In the genomic region with DNA sequence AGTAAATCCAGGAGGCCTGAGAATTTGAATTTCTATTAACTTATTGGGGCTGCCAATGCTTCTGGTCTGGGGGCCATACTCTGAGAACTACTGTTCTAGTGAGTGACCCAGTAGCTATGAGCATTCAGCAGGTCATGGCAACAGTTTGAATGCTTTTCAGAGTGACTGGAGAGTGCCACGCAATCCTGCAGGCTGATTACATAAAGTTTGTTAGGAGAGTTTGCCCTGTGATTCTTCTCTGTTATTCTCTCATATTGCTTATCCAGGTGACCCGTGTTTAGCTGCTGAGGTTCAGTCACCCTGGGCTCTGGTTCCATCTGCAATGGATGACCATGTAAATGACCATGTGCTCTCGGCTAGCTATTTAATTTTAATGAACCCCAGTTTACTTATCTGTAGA, we compare ENCODE assay signal across 18 cellular contexts. TPM values are rescaled to one million over a fixed set of nuclear protein-coding genes. Genes with fewer than 3 reads are reported as not detected.
A peak's percentile ranks its signal among the peaks of the same experiment; 100 is the strongest.
DNase-seq lines count a peak whose midpoint lies in the region; ATAC-seq and TF ChIP-seq lines count a peak whose summit lies in the region.
"Had no signal": no experiment of that assay in that cellular context is flagged by ENCODE, and none has a peak within 500 bp of the region (broad histone marks: within the 10 kb centered on the region; RNA-seq: fewer than 3 reads in every experiment).

No MANE protein-coding gene starts in this region.

- H3K4me1 ChIP-seq in Karpas-422 (ENCODE audit: low read length) (no peaks in the 10 kb centered on the region), right lobe of liver (peaks cover 0 to 14% (median 3%) of the 10 kb centered on the region in 4 donors)
- H3K4me1 ChIP-seq: BLaER1, Caco-2 had no signal

- DNase-seq in activated CD4-positive, alpha-beta T cell treated with anti-CD3 and anti-CD28 coated beads, Interleukin-2, amount 10 ng/mL, durations not matched to agents 24 days and 14 days, result peak; percentile 20
- no peak for DNase-seq in activated CD4-positive, alpha-beta T cell treated with anti-CD3 and anti-CD28 coated beads, Interleukin-2, amount 10 ng/mL, durations not matched to agents 7 days and 5 days
- DNase-seq in Karpas-422 (no peak), right lobe of liver (peak in 1 of 3 donors; percentile 60), NCI-H510A (lab: John Stamatoyannopoulos, UW) (no peak), NCI-H1417 treated with DMSO at 0.1 percent for 48 hours (lab: John Stamatoyannopoulos, UW) (no peak)
- DNase-seq: Caco-2; CD4-positive, CD25-positive, alpha-beta regulatory T cell; CD8-positive, alpha-beta T cell; DMS153; DND-41; GOT3; HFFc6 had no signal

- no peak overlapping the region for H3K4me3 Mint-ChIP-seq in activated CD4-positive, alpha-beta T cell treated with anti-CD3 and anti-CD28 coated beads, Interleukin-2, amount 10 ng/mL, durations not matched to agents 24 days and 14 days
- no peak overlapping the region for H3K4me3 Mint-ChIP-seq in activated CD4-positive, alpha-beta T cell treated with anti-CD3 and anti-CD28 coated beads, Interleukin-2, amount 10 ng/mL, durations not matched to agents 7 days and 5 days
- H3K4me3 Mint-ChIP-seq: B cell; CD4-positive, CD25-positive, alpha-beta regulatory T cell; CD8-positive, alpha-beta T cell; HFFc6 had no signal

- peak; percentile 92 to 96 (median 95) for ATAC-seq in right lobe of liver
- ATAC-seq: CD8-positive, alpha-beta T cell had no signal

- WGBS in right lobe of liver (ENCODE audit: insufficient coverage, low coverage, low lambda C conversion rate, missing lambda C conversion rate), result 15% methylated on average over 3 of the region's 3 CpGs

- H3K79me2 ChIP-seq in Karpas-422 (ENCODE audit: low read length), result no peaks in the 10 kb centered on the region

- no peaks in the 10 kb centered on the region for H3K9me3 ChIP-seq in Karpas-422 (ENCODE audit: low read length)
- no peaks in the 10 kb centered on the region for H3K9me3 ChIP-seq in right lobe of liver
- H3K9me3 ChIP-seq: BLaER1, Caco-2, HAP-1 had no signal

- no peak overlapping the region for H3K9ac ChIP-seq in Karpas-422 (ENCODE audit: low read length)
- H3K9ac ChIP-seq: BLaER1 had no signal

- TF ChIP-seq CTCF in right lobe of liver (IDR thresholded peaks at IDR 0.05), result no peak

- peak overlapping the region; percentile 30; the same call in 1 of the 2 replicates for H2AFZ ChIP-seq in Karpas-422 (ENCODE audit: low read length)

- intact Hi-C loops in activated CD4-positive, alpha-beta T cell treated with anti-CD3 and anti-CD28 coated beads, Interleukin-2, amount 10 ng/mL, durations not matched to agents 24 days and 14 days (cut with micrococcal nuclease), result no loop called here
- intact Hi-C loops in right lobe of liver (cut with DNase I), result no loop called here

- peaks cover 49% of the 10 kb centered on the region for H3K27me3 Mint-ChIP-seq in activated CD4-positive, alpha-beta T cell treated with anti-CD3 and anti-CD28 coated beads, Interleukin-2, amount 10 ng/mL, durations not matched to agents 24 days and 14 days
- H3K27me3 Mint-ChIP-seq in activated CD4-positive, alpha-beta T cell treated with anti-CD3 and anti-CD28 coated beads, Interleukin-2, amount 10 ng/mL, durations not matched to agents 7 days and 5 days, result peaks cover 40% of the 10 kb centered on the region

- CTCF ChIA-PET in activated CD4-positive, alpha-beta T cell treated with anti-CD3 and anti-CD28 coated beads, Interleukin-2, amount 10 ng/mL, durations not matched to agents 7 days and 5 days (lab: Charles Lee), result no interaction called here

- H3K36me3 Mint-ChIP-seq in activated CD4-positive, alpha-beta T cell treated with anti-CD3 and anti-CD28 coated beads, Interleukin-2, amount 10 ng/mL, durations not matched to agents 24 days and 14 days (ENCODE audit: low read depth), result no peaks in the 10 kb centered on the region
- no peaks in the 10 kb centered on the region for H3K36me3 Mint-ChIP-seq in activated CD4-positive, alpha-beta T cell treated with anti-CD3 and anti-CD28 coated beads, Interleukin-2, amount 10 ng/mL, durations not matched to agents 7 days and 5 days (ENCODE audit: low read depth)
- H3K36me3 Mint-ChIP-seq: CD4-positive, CD25-positive, alpha-beta regulatory T cell; CD8-positive, alpha-beta T cell had no signal

- POLR2A ChIA-PET in activated CD4-positive, alpha-beta T cell treated with anti-CD3 and anti-CD28 coated beads, Interleukin-2, amount 10 ng/mL, durations not matched to agents 7 days and 5 days (lab: Charles Lee), result no interaction called here

- H3K4me2 ChIP-seq in Karpas-422 (ENCODE audit: low read depth, low read length, poor library complexity, severe bottlenecking), result no peak overlapping the region
- H3K4me2 ChIP-seq: BLaER1 had no signal

- no peak overlapping the region for H3K27ac Mint-ChIP-seq in activated CD4-positive, alpha-beta T cell treated with anti-CD3 and anti-CD28 coated beads, Interleukin-2, amount 10 ng/mL, durations not matched to agents 24 days and 14 days
- no peak overlapping the region for H3K27ac Mint-ChIP-seq in activated CD4-positive, alpha-beta T cell treated with anti-CD3 and anti-CD28 coated beads, Interleukin-2, amount 10 ng/mL, durations not matched to agents 7 days and 5 days
- H3K27ac Mint-ChIP-seq: B cell; CD4-positive, CD25-positive, alpha-beta regulatory T cell; CD8-positive, alpha-beta T cell; HFFc6 had no signal

- no peaks in the 10 kb centered on the region for H3K9me3 Mint-ChIP-seq in activated CD4-positive, alpha-beta T cell treated with anti-CD3 and anti-CD28 coated beads, Interleukin-2, amount 10 ng/mL, durations not matched to agents 24 days and 14 days
- H3K9me3 Mint-ChIP-seq in activated CD4-positive, alpha-beta T cell treated with anti-CD3 and anti-CD28 coated beads, Interleukin-2, amount 10 ng/mL, durations not matched to agents 7 days and 5 days, result no peaks in the 10 kb centered on the region
- H3K9me3 Mint-ChIP-seq: CD4-positive, CD25-positive, alpha-beta regulatory T cell; CD8-positive, alpha-beta T cell; HFFc6 had no signal

- H3K36me3 ChIP-seq in Karpas-422 (ENCODE audit: insufficient read depth, low read length), result no peaks in the 10 kb centered on the region
- no peaks in the 10 kb centered on the region for H3K36me3 ChIP-seq in right lobe of liver
- H3K36me3 ChIP-seq: BLaER1, HAP-1 had no signal

- no peaks in the 10 kb centered on the region for H3K9me2 ChIP-seq in Karpas-422 (replicated peaks; ENCODE audit: insufficient read depth, low read length)

- H4K20me1 ChIP-seq in Karpas-422 (ENCODE audit: insufficient read depth, low read depth, low read length), result no peaks in the 10 kb centered on the region
- H4K20me1 ChIP-seq: BLaER1 had no signal

- H3K27ac ChIP-seq in Karpas-422 (ENCODE audit: low read length) (no peak overlapping the region), right lobe of liver (peak overlapping the region in 2 of 3 donors; percentile 64)
- H3K27ac ChIP-seq: 22Rv1, BLaER1, C4-2B had no signal

- H3K4me3 ChIP-seq in Karpas-422 (ENCODE audit: low read length) (no peak overlapping the region), right lobe of liver (no peak overlapping the region)
- H3K4me3 ChIP-seq: BLaER1, HAP-1 had no signal

- TF ChIP-seq POLR2A in right lobe of liver (IDR thresholded peaks at IDR 0.05), result no peak

- H3K27me3 ChIP-seq in Karpas-422 (ENCODE audit: low read length) (0 out of 2 replicates have a peak, but pooled peaks cover 4% of the 10 kb centered on the region), right lobe of liver (no peaks in the 10 kb centered on the region)
- H3K27me3 ChIP-seq: BLaER1 had no signal

- H3K4me1 Mint-ChIP-seq in activated CD4-positive, alpha-beta T cell treated with anti-CD3 and anti-CD28 coated beads, Interleukin-2, amount 10 ng/mL, durations not matched to agents 24 days and 14 days, result no peaks in the 10 kb centered on the region
- H3K4me1 Mint-ChIP-seq in activated CD4-positive, alpha-beta T cell treated with anti-CD3 and anti-CD28 coated beads, Interleukin-2, amount 10 ng/mL, durations not matched to agents 7 days and 5 days, result no peaks in the 10 kb centered on the region
- H3K4me1 Mint-ChIP-seq: B cell; CD4-positive, CD25-positive, alpha-beta regulatory T cell had no signal

RNA-seq across cellular contexts. Expression of a gene that starts 22.2 kb away (rescaled TPM):
- 40.9 and 41.9 TPM in 2 replicates for total RNA-seq in activated CD4-positive, alpha-beta T cell treated with anti-CD3 and anti-CD28 coated beads, Interleukin-2, amount 10 ng/mL, durations not matched to agents 24 days and 14 days
- 10 to 100 TPM; 39.2 to 45.7 TPM for total RNA-seq in activated CD4-positive, alpha-beta T cell treated with anti-CD3 and anti-CD28 coated beads, Interleukin-2, amount 10 ng/mL, durations not matched to agents 7 days and 5 days
- total RNA-seq in Karpas-422 (2014; rRNA removed; shearing (Covaris generic); ENCODE audit: low replicate concordance), result 60.8 and 61.1 TPM in 2 replicates
- 100 to 1,000 TPM in 2 of 6 experiments, 10 to 100 TPM in 4; 69.8 to 103 (median 91.7) TPM for total RNA-seq in right lobe of liver

RNA-seq across cellular contexts. Expression of a gene that starts 45.8 kb away (rescaled TPM):
- total RNA-seq in activated CD4-positive, alpha-beta T cell treated with anti-CD3 and anti-CD28 coated beads, Interleukin-2, amount 10 ng/mL, durations not matched to agents 24 days and 14 days, result 0.86 and 1.0 TPM in 2 replicates
- 1 to 10 TPM; 1.1 to 1.4 TPM for total RNA-seq in activated CD4-positive, alpha-beta T cell treated with anti-CD3 and anti-CD28 coated beads, Interleukin-2, amount 10 ng/mL, durations not matched to agents 7 days and 5 days
- total RNA-seq in Karpas-422 (2014; rRNA removed; shearing (Covaris generic); ENCODE audit: low replicate concordance), result 0.07 TPM in 1 of 2 replicates, not detected in the other
- 1 to 10 TPM in 4 of 6 experiments, under 1 TPM in 2; 0.31 to 2.3 (median 2.1) TPM for total RNA-seq in right lobe of liver
